In the genomic region with DNA sequence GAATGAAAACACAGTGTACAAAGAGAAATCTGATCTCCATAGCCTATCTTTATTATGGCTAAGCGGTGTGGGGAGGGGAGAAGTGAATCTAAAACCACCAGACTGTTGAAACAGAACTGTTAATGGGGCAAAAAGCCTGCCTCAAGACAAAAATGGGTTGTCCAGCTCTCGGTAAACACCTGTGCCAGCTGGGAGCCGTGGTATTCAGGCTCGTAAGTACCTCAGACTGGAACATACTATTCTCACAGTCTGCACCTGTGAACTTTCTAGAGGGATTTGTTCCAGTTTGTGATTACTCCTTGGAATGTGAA, we compare ENCODE assay signal across 11 cellular contexts. TPM values are rescaled to one million over a fixed set of nuclear protein-coding genes. Genes with fewer than 3 reads are reported as not detected.
DNase-seq lines count a peak whose midpoint lies in the region; ATAC-seq, FAIRE-seq and TF ChIP-seq lines count a peak whose summit lies in the region.
"Had no signal": no experiment of that assay in that cellular context is flagged by ENCODE, and none has a peak within 500 bp of the region (broad histone marks: within the 10 kb centered on the region; RNA-seq: fewer than 3 reads in every experiment).

No MANE protein-coding gene starts in this region.

- no peak overlapping the region for H3K9ac ChIP-seq in GM23248

- no peak for TF ChIP-seq CTCF in epithelial cell of proximal tubule (conservative IDR thresholded peaks at IDR 0.05; ENCODE audit: low read depth, low read length)

- in situ Hi-C loops in GM23248 (cut with MboI) = no loop called here

- H3F3A ChIP-seq in GM23248 (ENCODE audit: insufficient read depth) = no peaks in the 10 kb centered on the region

- H3K4me3 ChIP-seq in epithelial cell of proximal tubule (ENCODE audit: low read depth, low read length) (no peak overlapping the region), small intestine (ENCODE audit: low read depth in 1 of 2, low read length in 2 of 2) (no peak overlapping the region), GM23248 (no peak overlapping the region)
- H3K4me3 ChIP-seq: gastroesophageal sphincter had no signal

- no peaks in the 10 kb centered on the region for H3K9me2 ChIP-seq in GM23248 (ENCODE audit: insufficient read depth)

- FAIRE-seq in small intestine (lab: Jason Lieb, UNC) = no peak
- FAIRE-seq: GM19239 had no signal

- no peaks in the 10 kb centered on the region for H3K79me2 ChIP-seq in GM23248 (ENCODE audit: insufficient read depth)

- peak; percentile 39 for DNase-seq in NCI-H510A (lab: John Stamatoyannopoulos, UW)
- DNase-seq in epithelial cell of proximal tubule (ENCODE audit: low read depth) = peak; percentile 44
- DNase-seq in small intestine = peak; percentile 35
- DNase-seq in left cardiac atrium = no peak
- no peak for DNase-seq in GM23248
- no peak for DNase-seq in HPDE6-E6E7 (ENCODE audit: extremely low spot score)

- ATAC-seq in left cardiac atrium (no peak), HG03280 (IDR thresholded peaks at IDR 0.05; ENCODE audit: unreplicated experiment) (no peak)
- ATAC-seq: gastroesophageal sphincter, HCT116 had no signal

- 11 to 41% (median 30%) methylated on average over 4 of the region's 4 CpGs for WGBS in small intestine, 3 donors
- WGBS in GM23248 (ENCODE audit: low coverage in 1 of 2, low lambda C conversion rate in 2 of 2, missing lambda C conversion rate in 2 of 2), 2 experiments = 51 to 60% methylated on average over 4 of the region's 4 CpGs

- peak overlapping the region in 1 of 2 donors; percentile 17 for H3K27ac ChIP-seq in small intestine (ENCODE audit: low read depth in 1 of 2, low read length in 1 of 2)
- no peak overlapping the region for H3K27ac ChIP-seq in GM23248
- H3K27ac ChIP-seq: gastroesophageal sphincter had no signal

- H3K27me3 ChIP-seq in small intestine (ENCODE audit: control insufficient read depth in 2 of 2, insufficient read depth in 2 of 2, low read length in 2 of 2) = no peaks in the 10 kb centered on the region
- H3K27me3 ChIP-seq in GM23248 (replicated peaks; ENCODE audit: insufficient read depth) = no peaks in the 10 kb centered on the region
- H3K27me3 ChIP-seq: gastroesophageal sphincter had no signal

- no peak for TF ChIP-seq RAD21 in Ishikawa (IDR thresholded peaks at IDR 0.05; ENCODE audit: low read depth)

- H3K4me1 ChIP-seq in small intestine (ENCODE audit: control insufficient read depth in 2 of 2, insufficient read depth in 1 of 2, low read depth in 1 of 2, low read length in 1 of 2) = peaks cover 13 to 22% of the 10 kb centered on the region in 2 donors
- H3K4me1 ChIP-seq in GM23248 (ENCODE audit: insufficient read depth) = no peaks in the 10 kb centered on the region
- H3K4me1 ChIP-seq: gastroesophageal sphincter had no signal

- H3K36me3 ChIP-seq in small intestine (ENCODE audit: control insufficient read depth in 2 of 2, insufficient read depth in 2 of 2, low read length in 2 of 2) (no peaks in the 10 kb centered on the region), GM23248 (ENCODE audit: low read depth) (no peaks in the 10 kb centered on the region)
- H3K36me3 ChIP-seq: gastroesophageal sphincter had no signal

- intact Hi-C loops in left cardiac atrium (cut with DNase I) = no loop called here

- peak; percentile 74 for TF ChIP-seq EP300 in Ishikawa (IDR thresholded peaks at IDR 0.05; ENCODE audit: borderline replicate concordance)

- no peak overlapping the region for H2AFZ ChIP-seq in GM23248

- H3K9me3 ChIP-seq in small intestine (ENCODE audit: control insufficient read depth, low read depth) (no peaks in the 10 kb centered on the region), GM23248 (ENCODE audit: low read depth) (no peaks in the 10 kb centered on the region)
- H3K9me3 ChIP-seq: gastroesophageal sphincter had no signal

- H3K4me2 ChIP-seq in GM23248 (ENCODE audit: unreplicated experiment) = no peak overlapping the region

- H4K20me1 ChIP-seq in GM23248 (ENCODE audit: insufficient read depth) = no peaks in the 10 kb centered on the region

TF ChIP-seq in Ishikawa, 13 proteins besides CTCF, POLR2A, EP300 and RAD21:
- TF ChIP-seq TEAD4 (IDR thresholded peaks at IDR 0.05) (peak; percentile 80), TCF12 (IDR thresholded peaks at IDR 0.05; ENCODE audit: low read depth) (peak; percentile 97), YY1 (IDR thresholded peaks at IDR 0.05; ENCODE audit: low read depth) (no peak), NFIC (IDR thresholded peaks at IDR 0.05) (peak; percentile 63), FOXM1 (IDR thresholded peaks at IDR 0.05; ENCODE audit: borderline replicate concordance, low read depth) (peak; percentile 47; the same call in 1 of the 2 replicates), ZBTB7A (IDR thresholded peaks at IDR 0.05; ENCODE audit: low read depth) (no peak)
- TF ChIP-seq, protein P1, sequence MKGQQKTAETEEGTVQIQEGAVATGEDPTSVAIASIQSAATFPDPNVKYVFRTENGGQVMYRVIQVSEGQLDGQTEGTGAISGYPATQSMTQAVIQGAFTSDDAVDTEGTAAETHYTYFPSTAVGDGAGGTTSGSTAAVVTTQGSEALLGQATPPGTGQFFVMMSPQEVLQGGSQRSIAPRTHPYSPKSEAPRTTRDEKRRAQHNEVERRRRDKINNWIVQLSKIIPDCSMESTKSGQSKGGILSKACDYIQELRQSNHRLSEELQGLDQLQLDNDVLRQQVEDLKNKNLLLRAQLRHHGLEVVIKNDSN (IDR thresholded peaks at IDR 0.05) = no peak

RNA-seq across cellular contexts. Expression of gene ATP1A1, which starts 42.7 kb away (rescaled TPM):
- 218 and 261 TPM in 2 replicates for total RNA-seq in epithelial cell of proximal tubule
- 1,000 to 10,000 TPM in 2 of 3 donors, 100 to 1,000 TPM in 1; 921 to 1,048 (median 1,042) TPM for polyA plus RNA-seq in small intestine
- 100 to 1,000 TPM; 183 to 281 TPM for total RNA-seq in left cardiac atrium
- total RNA-seq in GM23248 (2014; rRNA removed; shearing (Covaris generic)) = 50.2 and 66.4 TPM in 2 replicates
- 108 and 116 TPM in 2 replicates for polyA plus RNA-seq in GM23248 (2016; fragmentation: Nextera tagmentation; extraction: Ambion mirVana)

Comparison
In these comparisons a context has a peak if more than half of its experiments do, and no peak if none do; other contexts are left out.
1. DNase-seq: peak in NCI-H510A (single experiment), epithelial cell of proximal tubule (single experiment) and small intestine (single experiment); none in left cardiac atrium (single experiment), GM23248 (single experiment) and HPDE6-E6E7 (single experiment).